28 cellular contexts compared by ENCODE assay signal in the genomic region with DNA sequence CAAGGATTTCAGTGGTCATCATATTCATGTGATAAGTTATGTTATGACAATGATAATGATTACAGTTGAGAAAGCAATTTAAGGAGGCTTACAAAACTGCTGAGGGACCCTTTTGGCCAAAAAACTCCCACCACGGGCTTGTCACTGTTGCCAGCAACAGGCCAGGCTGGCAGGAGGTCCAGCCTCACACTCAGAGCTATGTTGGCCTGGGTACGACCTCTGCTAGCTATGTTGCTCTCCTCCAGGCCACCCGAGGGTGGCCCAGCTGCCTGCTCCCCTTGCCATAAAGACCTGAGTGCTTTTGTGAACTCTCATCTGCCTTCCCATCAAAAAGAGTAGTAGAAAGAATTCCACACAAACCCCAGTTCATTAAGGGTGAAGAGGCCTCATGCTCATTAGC. TPM values are rescaled to one million over a fixed set of nuclear protein-coding genes. Genes with fewer than 3 reads are reported as not detected.
"Had no signal": no experiment of that assay in that cellular context is flagged by ENCODE, and none has a peak within 500 bp of the region (broad histone marks: within the 10 kb centered on the region; RNA-seq: fewer than 3 reads in every experiment).

No MANE protein-coding gene starts in this region.

- H3K4me3 Mint-ChIP-seq: activated CD8-positive, alpha-beta T cell treated with anti-CD3 and anti-CD28 coated beads, Interleukin-2, amount 10 ng/mL, durations not matched to agents 7 days and 5 days; activated naive CD8-positive, alpha-beta T cell; activated T-cell treated with anti-CD3 and anti-CD28 coated beads, Interleukin-2, amount 50 U/mL, for 24 hours; activated T-helper 1 cell treated with anti-CD3 and anti-CD28 coated beads, Interleukin-12 subunit alpha, Interleukin-12 subunit beta, Interleukin-2, Interleukin-4 antibody, amounts not matched to agents 30 ng/mL and 10 ng/mL and 1 ng/mL, durations not matched to agents 14 hours and 24 hours and 36 hours; T-helper 17 cell; WTC11 had no signal

- ATAC-seq: activated CD8-positive, alpha-beta T cell treated with anti-CD3 and anti-CD28 coated beads, Interleukin-2, amount 10 ng/mL, durations not matched to agents 7 days and 5 days; Right ventricle myocardium inferior; T-helper 17 cell; WTC11 had no signal

- H3K27ac ChIP-seq: KMS-11, SJSA1 had no signal

- H3K9me3 ChIP-seq: SJSA1 had no signal

- H3K27me3 ChIP-seq: SJSA1 had no signal

- H3K27me3 Mint-ChIP-seq: activated naive CD8-positive, alpha-beta T cell; activated T-cell treated with anti-CD3 and anti-CD28 coated beads, Interleukin-2, amount 50 U/mL, for 24 hours; T-helper 17 cell had no signal

- DNase-seq: activated CD4-positive, alpha-beta T cell treated with anti-CD3 and anti-CD28 coated beads for 48 hours; activated CD4-positive, alpha-beta T cell treated with anti-CD3 and anti-CD28 coated beads, Interleukin-2, amount 50 U/mL, for 4 hours; activated CD4-positive, CD25-positive, alpha-beta regulatory T cell treated with anti-CD3 and anti-CD28 coated beads, Interleukin-2, amount 50 U/mL, for 72 hours; activated CD8-positive, alpha-beta T cell treated with anti-CD3 and anti-CD28 coated beads, Interleukin-2, amount 10 ng/mL, durations not matched to agents 7 days and 5 days; activated effector memory CD4-positive, alpha-beta T cell treated with Interleukin-2 at 50 U/mL for 16 hours; activated naive CD4-positive, alpha-beta T cell treated with Interleukin-2 at 50 U/mL for 16 hours; activated T-cell treated with anti-CD3 and anti-CD28 coated beads, Interleukin-2, amount 50 U/mL, for 24 hours; amygdala; central memory CD4-positive, alpha-beta T cell; NCI-H1092; NCI-H1417 treated with DMSO at 0.1 percent for 48 hours; NCI-H1694; NCI-H2029; NCI-H2107; NCI-H345; NCI-H510A; NCI-H526 treated with DMSO at 0.1 percent for 48 hours; NCI-H82; RPMI8226; T-helper 17 cell; T-helper 9 cell had no signal

- H3K4me1 Mint-ChIP-seq: T-helper 17 cell had no signal

- H3K9ac ChIP-seq: KMS-11 had no signal

- FAIRE-seq: bronchial epithelial cell had no signal

- H3K9me3 Mint-ChIP-seq: activated T-cell treated with anti-CD3 and anti-CD28 coated beads, Interleukin-2, amount 50 U/mL, for 24 hours; activated T-helper 1 cell treated with anti-CD3 and anti-CD28 coated beads, Interleukin-12 subunit alpha, Interleukin-12 subunit beta, Interleukin-2, Interleukin-4 antibody, amounts not matched to agents 30 ng/mL and 10 ng/mL and 1 ng/mL, durations not matched to agents 14 hours and 24 hours and 36 hours; WTC11 had no signal

- H3K4me3 ChIP-seq: SJSA1 had no signal

- H3K36me3 Mint-ChIP-seq: activated naive CD8-positive, alpha-beta T cell had no signal

- H3K4me2 ChIP-seq: KMS-11 had no signal

- H3K27ac Mint-ChIP-seq: activated CD8-positive, alpha-beta T cell treated with anti-CD3 and anti-CD28 coated beads, Interleukin-2, amount 10 ng/mL, durations not matched to agents 7 days and 5 days; activated naive CD8-positive, alpha-beta T cell; activated T-cell treated with anti-CD3 and anti-CD28 coated beads, Interleukin-2, amount 50 U/mL, for 24 hours; activated T-helper 1 cell treated with anti-CD3 and anti-CD28 coated beads, Interleukin-12 subunit alpha, Interleukin-12 subunit beta, Interleukin-2, Interleukin-4 antibody, amounts not matched to agents 30 ng/mL and 10 ng/mL and 1 ng/mL, durations not matched to agents 14 hours and 24 hours and 36 hours; T-helper 17 cell; WTC11 had no signal

RNA-seq across cellular contexts. Expression of gene MID1, which starts 52.0 kb away (rescaled TPM):
- total RNA-seq: activated T-helper 1 cell treated with anti-CD3 and anti-CD28 coated beads, Interleukin-12 subunit alpha, Interleukin-12 subunit beta, Interleukin-2, Interleukin-4 antibody, amounts not matched to agents 30 ng/mL and 10 ng/mL and 1 ng/mL, durations not matched to agents 14 hours and 24 hours and 36 hours had no signal
